ENCODE assay signal across 1 cellular context in the genomic region with DNA sequence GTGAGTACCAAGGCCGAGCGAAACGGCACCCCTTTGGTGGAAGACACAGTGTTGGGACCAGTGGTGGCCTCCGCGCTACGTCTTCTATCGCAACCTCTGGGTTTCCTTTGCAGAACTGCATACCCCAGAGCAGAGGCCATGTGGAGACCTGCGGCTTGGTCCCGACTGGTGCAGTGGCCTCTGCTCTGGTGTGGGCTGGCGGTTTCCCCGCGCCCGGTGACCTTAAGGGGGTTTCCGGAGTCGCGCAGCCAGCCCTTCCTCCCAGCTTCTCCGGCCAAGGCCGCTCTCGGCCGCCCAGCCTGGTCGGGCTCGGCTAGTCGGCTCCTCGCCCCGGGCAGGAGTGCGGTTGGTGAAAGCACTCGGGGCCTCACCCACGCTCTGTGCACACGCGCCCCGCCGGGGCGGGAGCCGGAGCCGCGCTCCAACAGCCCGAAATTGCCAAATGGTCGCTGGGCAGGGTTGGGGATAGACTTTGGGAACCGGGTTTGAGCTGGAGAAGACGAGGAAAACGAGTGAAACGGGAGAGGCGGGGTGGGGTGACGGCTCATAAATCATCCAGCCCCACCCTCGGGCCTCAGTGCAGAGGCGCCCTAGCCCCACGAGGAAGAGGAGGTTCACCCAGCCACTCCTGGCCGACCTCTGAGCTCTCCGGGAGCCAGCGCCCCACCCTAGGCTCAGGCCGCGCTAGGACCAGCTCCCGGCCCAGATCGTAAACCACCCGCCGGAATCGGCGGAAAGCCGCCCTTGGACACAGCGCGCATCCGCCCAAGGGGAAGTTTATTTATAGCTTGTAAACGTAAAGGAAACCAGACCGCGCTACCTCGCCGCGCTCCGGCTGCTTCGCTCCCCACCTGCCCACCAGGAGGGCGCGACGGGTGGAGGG.
TF ChIP-seq lines count a peak whose summit lies in the region.

No MANE protein-coding gene starts in this region.

TF ChIP-seq in HepG2, 621 proteins besides CTCF, POLR2A, EP300 and RAD21 (continued from another document and continues in another):
- TF ChIP-seq, protein P1, sequence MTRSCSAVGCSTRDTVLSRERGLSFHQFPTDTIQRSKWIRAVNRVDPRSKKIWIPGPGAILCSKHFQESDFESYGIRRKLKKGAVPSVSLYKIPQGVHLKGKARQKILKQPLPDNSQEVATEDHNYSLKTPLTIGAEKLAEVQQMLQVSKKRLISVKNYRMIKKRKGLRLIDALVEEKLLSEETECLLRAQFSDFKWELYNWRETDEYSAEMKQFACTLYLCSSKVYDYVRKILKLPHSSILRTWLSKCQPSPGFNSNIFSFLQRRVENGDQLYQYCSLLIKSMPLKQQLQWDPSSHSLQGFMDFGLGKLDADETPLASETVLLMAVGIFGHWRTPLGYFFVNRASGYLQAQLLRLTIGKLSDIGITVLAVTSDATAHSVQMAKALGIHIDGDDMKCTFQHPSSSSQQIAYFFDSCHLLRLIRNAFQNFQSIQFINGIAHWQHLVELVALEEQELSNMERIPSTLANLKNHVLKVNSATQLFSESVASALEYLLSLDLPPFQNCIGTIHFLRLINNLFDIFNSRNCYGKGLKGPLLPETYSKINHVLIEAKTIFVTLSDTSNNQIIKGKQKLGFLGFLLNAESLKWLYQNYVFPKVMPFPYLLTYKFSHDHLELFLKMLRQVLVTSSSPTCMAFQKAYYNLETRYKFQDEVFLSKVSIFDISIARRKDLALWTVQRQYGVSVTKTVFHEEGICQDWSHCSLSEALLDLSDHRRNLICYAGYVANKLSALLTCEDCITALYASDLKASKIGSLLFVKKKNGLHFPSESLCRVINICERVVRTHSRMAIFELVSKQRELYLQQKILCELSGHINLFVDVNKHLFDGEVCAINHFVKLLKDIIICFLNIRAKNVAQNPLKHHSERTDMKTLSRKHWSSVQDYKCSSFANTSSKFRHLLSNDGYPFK (CRISPR knock-in tag; IDR thresholded peaks at IDR 0.05; ENCODE audit: borderline replicate concordance), result no peak
- TF ChIP-seq AKAP8 (CRISPR knock-in tag; IDR thresholded peaks at IDR 0.05) (no peak), ZNF619 (CRISPR knock-in tag; IDR thresholded peaks at IDR 0.05) (no peak), GZF1 (CRISPR knock-in tag; IDR thresholded peaks at IDR 0.05) (no peak), KDM4B (CRISPR knock-in tag; IDR thresholded peaks at IDR 0.05) (no peak), GFI1 (CRISPR knock-in tag; IDR thresholded peaks at IDR 0.05; ENCODE audit: borderline replicate concordance) (no peak), NFIC (IDR thresholded peaks at IDR 0.05; ENCODE audit: low read length) (0 out of 2 replicates have a peak, but pooled peaks have one; percentile 27), HOXA3 (CRISPR knock-in tag; IDR thresholded peaks at IDR 0.05) (0 out of 2 replicates have a peak, but pooled peaks have one; percentile 3), XRCC5 (optimal IDR thresholded peaks at IDR 0.05; ENCODE audit: low read length) (peak; percentile 11), MAFF (IDR thresholded peaks at IDR 0.05; ENCODE audit: low read depth, low read length) (no peak), MAFG (CRISPR knock-in tag; IDR thresholded peaks at IDR 0.05) (no peak), ZNF775 (CRISPR knock-in tag; IDR thresholded peaks at IDR 0.05; ENCODE audit: borderline replicate concordance) (no peak), POLR2AphosphoS5 (IDR thresholded peaks at IDR 0.05; ENCODE audit: low read depth, low read length) (peak; percentile 56; the same call in 1 of the 2 replicates), HHEX (CRISPR knock-in tag; IDR thresholded peaks at IDR 0.05) (no peak), ZNF343 (CRISPR knock-in tag; IDR thresholded peaks at IDR 0.05) (0 out of 2 replicates have a peak, but pooled peaks have one; percentile 39), GABPB1 (CRISPR knock-in tag; IDR thresholded peaks at IDR 0.05) (peak; percentile 37; the same call in 1 of the 2 replicates), HDAC6 (IDR thresholded peaks at IDR 0.05; ENCODE audit: low read depth, low read length) (no peak), ZFP90 (CRISPR knock-in tag; IDR thresholded peaks at IDR 0.05; ENCODE audit: borderline replicate concordance) (0 out of 2 replicates have a peak, but pooled peaks have one; percentile 24), ZC3H13 (CRISPR knock-in tag; IDR thresholded peaks at IDR 0.05) (peak; percentile 65; the same call in 1 of the 2 replicates), HNRNPL (IDR thresholded peaks at IDR 0.05; ENCODE audit: low read depth, low read length) (0 out of 2 replicates have a peak, but pooled peaks have one; percentile 23), MIER3 (CRISPR knock-in tag; IDR thresholded peaks at IDR 0.05; ENCODE audit: borderline replicate concordance) (no peak), ZSCAN21 (CRISPR knock-in tag; IDR thresholded peaks at IDR 0.05; ENCODE audit: borderline replicate concordance) (no peak), ZIK1 (CRISPR knock-in tag; IDR thresholded peaks at IDR 0.05; ENCODE audit: borderline replicate concordance, low read depth) (no peak; the same call in 1 of the 2 replicates), ZNF546 (CRISPR knock-in tag; conservative IDR thresholded peaks at IDR 0.05) (no peak), SMAD1 (CRISPR knock-in tag; IDR thresholded peaks at IDR 0.05; ENCODE audit: borderline replicate concordance, low read depth) (no peak), MXD4 (CRISPR knock-in tag; IDR thresholded peaks at IDR 0.05) (no peak), SUZ12 (IDR thresholded peaks at IDR 0.05; ENCODE audit: low read depth, low read length) (no peak), CCAR2 (optimal IDR thresholded peaks at IDR 0.05; ENCODE audit: low read depth, low read length) (no peak), ZNF572 (CRISPR knock-in tag; IDR thresholded peaks at IDR 0.05) (no peak), GPN1 (CRISPR knock-in tag; IDR thresholded peaks at IDR 0.05; ENCODE audit: borderline replicate concordance) (no peak), EEA1 (CRISPR knock-in tag; IDR thresholded peaks at IDR 0.05; ENCODE audit: borderline replicate concordance) (no peak), ZNF530 (CRISPR knock-in tag; IDR thresholded peaks at IDR 0.05; ENCODE audit: low read depth) (no peak), BCL6 (CRISPR knock-in tag; IDR thresholded peaks at IDR 0.05) (0 out of 2 replicates have a peak, but pooled peaks have one; percentile 6), ZMAT3 (CRISPR knock-in tag; conservative IDR thresholded peaks at IDR 0.05) (no peak), ZNF570 (CRISPR knock-in tag; IDR thresholded peaks at IDR 0.05; ENCODE audit: borderline replicate concordance) (no peak), RXRB (CRISPR knock-in tag; IDR thresholded peaks at IDR 0.05; ENCODE audit: borderline replicate concordance) (no peak; the same call in 1 of the 2 replicates), ZFP36 (IDR thresholded peaks at IDR 0.05; ENCODE audit: borderline replicate concordance, low read depth, low read length, partially characterized antibody) (no peak), CEBPB (IDR thresholded peaks at IDR 0.05; ENCODE audit: borderline replicate concordance, low read depth, low read length) (no peak), ZNF143 (CRISPR knock-in tag; IDR thresholded peaks at IDR 0.05) (no peak), ZFX (CRISPR knock-in tag; IDR thresholded peaks at IDR 0.05; ENCODE audit: low read depth) (peak; percentile 67)
- TF ChIP-seq, protein P2, sequence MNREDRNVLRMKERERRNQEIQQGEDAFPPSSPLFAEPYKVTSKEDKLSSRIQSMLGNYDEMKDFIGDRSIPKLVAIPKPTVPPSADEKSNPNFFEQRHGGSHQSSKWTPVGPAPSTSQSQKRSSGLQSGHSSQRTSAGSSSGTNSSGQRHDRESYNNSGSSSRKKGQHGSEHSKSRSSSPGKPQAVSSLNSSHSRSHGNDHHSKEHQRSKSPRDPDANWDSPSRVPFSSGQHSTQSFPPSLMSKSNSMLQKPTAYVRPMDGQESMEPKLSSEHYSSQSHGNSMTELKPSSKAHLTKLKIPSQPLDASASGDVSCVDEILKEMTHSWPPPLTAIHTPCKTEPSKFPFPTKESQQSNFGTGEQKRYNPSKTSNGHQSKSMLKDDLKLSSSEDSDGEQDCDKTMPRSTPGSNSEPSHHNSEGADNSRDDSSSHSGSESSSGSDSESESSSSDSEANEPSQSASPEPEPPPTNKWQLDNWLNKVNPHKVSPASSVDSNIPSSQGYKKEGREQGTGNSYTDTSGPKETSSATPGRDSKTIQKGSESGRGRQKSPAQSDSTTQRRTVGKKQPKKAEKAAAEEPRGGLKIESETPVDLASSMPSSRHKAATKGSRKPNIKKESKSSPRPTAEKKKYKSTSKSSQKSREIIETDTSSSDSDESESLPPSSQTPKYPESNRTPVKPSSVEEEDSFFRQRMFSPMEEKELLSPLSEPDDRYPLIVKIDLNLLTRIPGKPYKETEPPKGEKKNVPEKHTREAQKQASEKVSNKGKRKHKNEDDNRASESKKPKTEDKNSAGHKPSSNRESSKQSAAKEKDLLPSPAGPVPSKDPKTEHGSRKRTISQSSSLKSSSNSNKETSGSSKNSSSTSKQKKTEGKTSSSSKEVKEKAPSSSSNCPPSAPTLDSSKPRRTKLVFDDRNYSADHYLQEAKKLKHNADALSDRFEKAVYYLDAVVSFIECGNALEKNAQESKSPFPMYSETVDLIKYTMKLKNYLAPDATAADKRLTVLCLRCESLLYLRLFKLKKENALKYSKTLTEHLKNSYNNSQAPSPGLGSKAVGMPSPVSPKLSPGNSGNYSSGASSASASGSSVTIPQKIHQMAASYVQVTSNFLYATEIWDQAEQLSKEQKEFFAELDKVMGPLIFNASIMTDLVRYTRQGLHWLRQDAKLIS (CRISPR knock-in tag; IDR thresholded peaks at IDR 0.05), result no peak
- TF ChIP-seq, protein P3, sequence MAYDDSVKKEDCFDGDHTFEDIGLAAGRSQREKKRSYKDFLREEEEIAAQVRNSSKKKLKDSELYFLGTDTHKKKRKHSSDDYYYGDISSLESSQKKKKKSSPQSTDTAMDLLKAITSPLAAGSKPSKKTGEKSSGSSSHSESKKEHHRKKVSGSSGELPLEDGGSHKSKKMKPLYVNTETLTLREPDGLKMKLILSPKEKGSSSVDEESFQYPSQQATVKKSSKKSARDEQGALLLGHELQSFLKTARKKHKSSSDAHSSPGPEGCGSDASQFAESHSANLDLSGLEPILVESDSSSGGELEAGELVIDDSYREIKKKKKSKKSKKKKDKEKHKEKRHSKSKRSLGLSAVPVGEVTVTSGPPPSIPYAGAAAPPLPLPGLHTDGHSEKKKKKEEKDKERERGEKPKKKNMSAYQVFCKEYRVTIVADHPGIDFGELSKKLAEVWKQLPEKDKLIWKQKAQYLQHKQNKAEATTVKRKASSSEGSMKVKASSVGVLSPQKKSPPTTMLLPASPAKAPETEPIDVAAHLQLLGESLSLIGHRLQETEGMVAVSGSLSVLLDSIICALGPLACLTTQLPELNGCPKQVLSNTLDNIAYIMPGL (CRISPR knock-in tag; IDR thresholded peaks at IDR 0.05; ENCODE audit: borderline replicate concordance in 1 of 2, low read depth in 1 of 2), result peak; percentile 1 to 34; a peak in 2 of 4 replicates
- TF ChIP-seq, protein P4, sequence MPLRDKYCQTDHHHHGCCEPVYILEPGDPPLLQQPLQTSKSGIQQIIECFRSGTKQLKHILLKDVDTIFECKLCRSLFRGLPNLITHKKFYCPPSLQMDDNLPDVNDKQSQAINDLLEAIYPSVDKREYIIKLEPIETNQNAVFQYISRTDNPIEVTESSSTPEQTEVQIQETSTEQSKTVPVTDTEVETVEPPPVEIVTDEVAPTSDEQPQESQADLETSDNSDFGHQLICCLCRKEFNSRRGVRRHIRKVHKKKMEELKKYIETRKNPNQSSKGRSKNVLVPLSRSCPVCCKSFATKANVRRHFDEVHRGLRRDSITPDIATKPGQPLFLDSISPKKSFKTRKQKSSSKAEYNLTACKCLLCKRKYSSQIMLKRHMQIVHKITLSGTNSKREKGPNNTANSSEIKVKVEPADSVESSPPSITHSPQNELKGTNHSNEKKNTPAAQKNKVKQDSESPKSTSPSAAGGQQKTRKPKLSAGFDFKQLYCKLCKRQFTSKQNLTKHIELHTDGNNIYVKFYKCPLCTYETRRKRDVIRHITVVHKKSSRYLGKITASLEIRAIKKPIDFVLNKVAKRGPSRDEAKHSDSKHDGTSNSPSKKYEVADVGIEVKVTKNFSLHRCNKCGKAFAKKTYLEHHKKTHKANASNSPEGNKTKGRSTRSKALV (CRISPR knock-in tag; IDR thresholded peaks at IDR 0.05), result no peak
- TF ChIP-seq, protein P5, sequence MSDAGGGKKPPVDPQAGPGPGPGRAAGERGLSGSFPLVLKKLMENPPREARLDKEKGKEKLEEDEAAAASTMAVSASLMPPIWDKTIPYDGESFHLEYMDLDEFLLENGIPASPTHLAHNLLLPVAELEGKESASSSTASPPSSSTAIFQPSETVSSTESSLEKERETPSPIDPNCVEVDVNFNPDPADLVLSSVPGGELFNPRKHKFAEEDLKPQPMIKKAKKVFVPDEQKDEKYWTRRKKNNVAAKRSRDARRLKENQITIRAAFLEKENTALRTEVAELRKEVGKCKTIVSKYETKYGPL (CRISPR knock-in tag; IDR thresholded peaks at IDR 0.05), result no peak
- TF ChIP-seq, protein P6, sequence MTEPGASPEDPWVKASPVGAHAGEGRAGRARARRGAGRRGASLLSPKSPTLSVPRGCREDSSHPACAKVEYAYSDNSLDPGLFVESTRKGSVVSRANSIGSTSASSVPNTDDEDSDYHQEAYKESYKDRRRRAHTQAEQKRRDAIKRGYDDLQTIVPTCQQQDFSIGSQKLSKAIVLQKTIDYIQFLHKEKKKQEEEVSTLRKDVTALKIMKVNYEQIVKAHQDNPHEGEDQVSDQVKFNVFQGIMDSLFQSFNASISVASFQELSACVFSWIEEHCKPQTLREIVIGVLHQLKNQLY (CRISPR knock-in tag; IDR thresholded peaks at IDR 0.05), result no peak
- TF ChIP-seq, protein P7, sequence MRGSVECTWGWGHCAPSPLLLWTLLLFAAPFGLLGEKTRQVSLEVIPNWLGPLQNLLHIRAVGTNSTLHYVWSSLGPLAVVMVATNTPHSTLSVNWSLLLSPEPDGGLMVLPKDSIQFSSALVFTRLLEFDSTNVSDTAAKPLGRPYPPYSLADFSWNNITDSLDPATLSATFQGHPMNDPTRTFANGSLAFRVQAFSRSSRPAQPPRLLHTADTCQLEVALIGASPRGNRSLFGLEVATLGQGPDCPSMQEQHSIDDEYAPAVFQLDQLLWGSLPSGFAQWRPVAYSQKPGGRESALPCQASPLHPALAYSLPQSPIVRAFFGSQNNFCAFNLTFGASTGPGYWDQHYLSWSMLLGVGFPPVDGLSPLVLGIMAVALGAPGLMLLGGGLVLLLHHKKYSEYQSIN (CRISPR knock-in tag; IDR thresholded peaks at IDR 0.05; ENCODE audit: borderline replicate concordance), result no peak
